Comparison of ENCODE assay signal across 28 cellular contexts in genomic region chr5:118711727-118712126, GRCh38.
"Had no signal": no experiment of that assay in that cellular context is flagged by ENCODE, and none has a peak within 500 bp of the region (broad histone marks: within the 10 kb centered on the region; RNA-seq: fewer than 3 reads in every experiment).

No MANE protein-coding gene starts in this region.

- H3K4me2 ChIP-seq: smooth muscle cell had no signal

- H3K9ac ChIP-seq: parathyroid adenoma had no signal

- H3K36me3 ChIP-seq: ovary, right lobe of liver, sigmoid colon, spleen, suprapubic skin, tibial artery, transverse colon, vagina had no signal

- H3K27me3 ChIP-seq: ovary, right lobe of liver, sigmoid colon, spleen, suprapubic skin, testis, tibial artery, transverse colon, vagina had no signal

- H3K27ac ChIP-seq: ovary, parathyroid adenoma, psoas muscle, right lobe of liver, sigmoid colon, skin epidermis, spleen, suprapubic skin, testis, tibial artery, transverse colon, vagina had no signal

- H3K9me3 ChIP-seq: ovary, right lobe of liver, sigmoid colon, suprapubic skin, testis, vagina had no signal

- H3K4me1 ChIP-seq: parathyroid adenoma, psoas muscle, right lobe of liver, sigmoid colon, spleen, suprapubic skin, testis, tibial artery, transverse colon, vagina had no signal

- ATAC-seq: naive thymus-derived CD8-positive, alpha-beta T cell; natural killer cell treated with Interleukin-12 subunit alpha and Interleukin-12 subunit beta and Interleukin-15 and Interleukin-18, amount 100 ng/mL, for 72 hours; psoas muscle; right cardiac atrium; stimulated activated memory B cell treated with anti-CD40 and anti-IgM and Interleukin-4, amounts not matched to agents 10 μg/mL and 1 μg/mL and 100 μg/mL, for 72 hours; stimulated activated naive CD8-positive, alpha-beta T cell treated with anti-CD3 and anti-CD28 coated beads, Interleukin-15, amount 100 ng/mL, for 72 hours; stimulated activated naive CD8-positive, alpha-beta T cell treated with anti-CD3 and anti-CD28 coated beads, Interleukin-15, Interleukin-2, amounts not matched to agents 100 U/mL and 50 U/mL, for 24 hours had no signal

- H3K4me3 ChIP-seq: ovary, psoas muscle, right lobe of liver, sigmoid colon, skin epidermis, smooth muscle cell, spleen, suprapubic skin, testis, tibial artery, transverse colon, vagina had no signal

- H2AFZ ChIP-seq: parathyroid adenoma had no signal

- DNase-seq: naive thymus-derived CD8-positive, alpha-beta T cell; nephron progenitor cell; occipital lobe; ovary; psoas muscle; right cardiac atrium; right lobe of liver; sigmoid colon; spleen; stimulated activated CD4-positive, alpha-beta T cell treated with anti-CD3 and anti-CD28 coated beads, Interleukin-12 subunit alpha, Interleukin-12 subunit beta, amount 100 ng/mL, for 4 hours; stimulated activated CD4-positive, alpha-beta T cell treated with anti-CD3 and anti-CD28 coated beads, Interleukin-1b, Interleukin-23, amount 100 ng/mL, for 48 hours; stimulated activated CD4-positive, alpha-beta T cell treated with anti-CD3 and anti-CD28 coated beads, Interleukin-4, amount 100 ng/mL, for 1 hour; stimulated activated CD4-positive, alpha-beta T cell treated with anti-CD3 and anti-CD28 coated beads, Interleukin-4, amount 100 ng/mL, for 4 hours; stimulated activated CD8-positive, alpha-beta memory T cell treated with anti-CD3 and anti-CD28 coated beads, Interleukin-4, amount 100 ng/mL, for 48 hours; stimulated activated naive CD4-positive, alpha-beta T cell; stimulated activated naive CD8-positive, alpha-beta T cell treated with anti-CD3 and anti-CD28 coated beads, Interleukin-15, amount 100 ng/mL, for 72 hours; stimulated activated naive CD8-positive, alpha-beta T cell treated with anti-CD3 and anti-CD28 coated beads, Interleukin-15, Interleukin-2, amounts not matched to agents 100 U/mL and 50 U/mL, for 24 hours; substantia nigra; testis; tibial artery; transverse colon had no signal
